8 cellular contexts compared by ENCODE assay signal in genomic region chr20:11454966-11455799, GRCh38.
DNase-seq lines count a peak whose midpoint lies in the region; ATAC-seq, FAIRE-seq and TF ChIP-seq lines count a peak whose summit lies in the region.

No MANE protein-coding gene starts in this region.

- H3K4me1 ChIP-seq in PC-9 (replicated peaks; ENCODE audit: insufficient read depth): peaks cover 42% of the 10 kb centered on the region

- H2AFZ ChIP-seq in PC-9: no peak overlapping the region

- FAIRE-seq in H54 (lab: Jason Lieb, UNC): peak; percentile 27

- H3K27ac ChIP-seq in PC-9: peak overlapping the region; percentile 89

- CTCF ChIA-PET in AG04449 (lab: Yijun Ruan, JAX): no interaction called here
- CTCF ChIA-PET in PC-9 (lab: Charles Lee): interaction anchor here (0.7 to 1.2 kb wide), 2 partner anchors 88 to 92 kb away, joined by 3 to 5 read pairs; no protein-coding TSS in a partner anchor

- DNase-seq in AG04449 (ENCODE audit: low read depth, low spot score) (peak; percentile 49), H54 (ENCODE audit: insufficient read length, low spot score) (peak; percentile 15), PC-9 (peak; percentile 49 to 90), fibroblast of the conjunctiva (ENCODE audit: low read depth) (peak; percentile 26), GF-D8 (lab: John Stamatoyannopoulos, UW) (no peak), mucosa of gallbladder (ENCODE audit: low spot score) (no peak)

- H3F3A ChIP-seq in PC-9 (ENCODE audit: insufficient read depth, low read depth): peaks cover 21% of the 10 kb centered on the region

- H3K36me3 ChIP-seq in PC-9 (ENCODE audit: low read depth): no peaks in the 10 kb centered on the region

- no peaks in the 10 kb centered on the region for H3K9me2 ChIP-seq in PC-9 (ENCODE audit: insufficient read depth)

- no peak for TF ChIP-seq CTCF in AG04449 (IDR thresholded peaks at IDR 0.05; ENCODE audit: insufficient read depth, low read length, missing control alignments)
- no peak for TF ChIP-seq CTCF in PC-9 (conservative IDR thresholded peaks at IDR 0.05)

- POLR2A ChIA-PET in AG04449 (lab: Yijun Ruan, JAX): no interaction called here
- POLR2A ChIA-PET in PC-9 (lab: Charles Lee; ENCODE audit: unreplicated experiment): no interaction called here

- no peak overlapping the region for H3K4me3 ChIP-seq in AG04449 (ENCODE audit: low read depth, low read length)
- peak overlapping the region; percentile 13; the same call in 1 of the 2 replicates for H3K4me3 ChIP-seq in PC-9

- H3K79me2 ChIP-seq in PC-9 (ENCODE audit: low read depth): no peaks in the 10 kb centered on the region

- TF ChIP-seq POLR2A in H54 (IDR thresholded peaks at IDR 0.05; ENCODE audit: low read depth, low read length): no peak

- H3K4me2 ChIP-seq in PC-9: peak overlapping the region; percentile 62

- peaks cover 3% of the 10 kb centered on the region; the same call in 1 of the 2 replicates for H3K9me3 ChIP-seq in PC-9 (ENCODE audit: insufficient read depth, low read depth)

- BruUV-seq in PC-9 (replicated peaks; lab: Mats Ljungman, UMichigan): TSS peak; percentile 62

- intact Hi-C loops in PC-9 (cut with micrococcal nuclease; ENCODE audit: unreplicated experiment): loop anchor here (1.0 to 5.0 kb wide), 5 partner anchors 9 to 1038 kb away; partner anchors contain the start of gene JAG1

- H4K20me1 ChIP-seq in PC-9 (ENCODE audit: insufficient read depth): no peaks in the 10 kb centered on the region

- ATAC-seq in HG02571 (IDR thresholded peaks at IDR 0.05; ENCODE audit: unreplicated experiment): no peak
- ATAC-seq in HG02623 (IDR thresholded peaks at IDR 0.05; ENCODE audit: unreplicated experiment): no peak

- H3K27me3 ChIP-seq in PC-9 (ENCODE audit: insufficient read depth, low read depth): no peaks in the 10 kb centered on the region

Comparison
In these comparisons a context has a peak if more than half of its experiments do, and no peak if none do; other contexts are left out.
1. DNase-seq: peak in AG04449 (single experiment), H54 (single experiment), PC-9 (2 of 2) and fibroblast of the conjunctiva (single experiment); none in GF-D8 (single experiment) and mucosa of gallbladder (single experiment).